8 cellular contexts compared by ENCODE assay signal in genomic region chr11:64304032-64304315, GRCh38. TPM values are rescaled to one million over a fixed set of nuclear protein-coding genes. Genes with fewer than 3 reads are reported as not detected.
A peak's percentile ranks its signal among the peaks of the same experiment; 100 is the strongest.
DNase-seq lines count a peak whose midpoint lies in the region; ATAC-seq, FAIRE-seq and TF ChIP-seq lines count a peak whose summit lies in the region.

No MANE protein-coding gene starts in this region.

- peak overlapping the region; percentile 20 to 77 for H3K9ac ChIP-seq in kidney (ENCODE audit: low read length in 2 of 2)

- H3K4me3 Mint-ChIP-seq in activated CD4-positive, alpha-beta T cell treated with anti-CD3 and anti-CD28 coated beads, Interleukin-2, amount 10 ng/mL, durations not matched to agents 24 days and 14 days = peak overlapping the region; percentile 89
- peak overlapping the region; percentile 86 for H3K4me3 Mint-ChIP-seq in activated naive CD8-positive, alpha-beta T cell treated with anti-CD3 and anti-CD28 coated beads, Interleukin-2, amount 50 U/mL, for 24 hours

- peaks cover 26% of the 10 kb centered on the region for H3K4me1 Mint-ChIP-seq in activated CD4-positive, alpha-beta T cell treated with anti-CD3 and anti-CD28 coated beads, Interleukin-2, amount 10 ng/mL, durations not matched to agents 24 days and 14 days
- peaks cover 41% of the 10 kb centered on the region for H3K4me1 Mint-ChIP-seq in activated naive CD8-positive, alpha-beta T cell treated with anti-CD3 and anti-CD28 coated beads, Interleukin-2, amount 50 U/mL, for 24 hours

- no peak for TF ChIP-seq POLR2A in suprapubic skin (IDR thresholded peaks at IDR 0.05)

- H3K9me3 Mint-ChIP-seq in activated CD4-positive, alpha-beta T cell treated with anti-CD3 and anti-CD28 coated beads, Interleukin-2, amount 10 ng/mL, durations not matched to agents 24 days and 14 days = no peaks in the 10 kb centered on the region
- H3K9me3 Mint-ChIP-seq in activated naive CD8-positive, alpha-beta T cell treated with anti-CD3 and anti-CD28 coated beads, Interleukin-2, amount 50 U/mL, for 24 hours = no peaks in the 10 kb centered on the region

- ATAC-seq in activated naive CD8-positive, alpha-beta T cell treated with anti-CD3 and anti-CD28 coated beads, Interleukin-2, amount 50 U/mL, for 24 hours = no peak
- ATAC-seq in HG03469 (IDR thresholded peaks at IDR 0.05; ENCODE audit: unreplicated experiment) (no peak), GM21381 (IDR thresholded peaks at IDR 0.05; ENCODE audit: unreplicated experiment) (no peak)

- peaks cover 19% of the 10 kb centered on the region for H3K27me3 Mint-ChIP-seq in activated CD4-positive, alpha-beta T cell treated with anti-CD3 and anti-CD28 coated beads, Interleukin-2, amount 10 ng/mL, durations not matched to agents 24 days and 14 days
- H3K27me3 Mint-ChIP-seq in activated naive CD8-positive, alpha-beta T cell treated with anti-CD3 and anti-CD28 coated beads, Interleukin-2, amount 50 U/mL, for 24 hours = peaks cover 29% of the 10 kb centered on the region

- H3K36me3 ChIP-seq in kidney (ENCODE audit: control insufficient read depth in 1 of 2, insufficient read depth in 2 of 2, low read length in 2 of 2) (peaks cover 0 to 3% of the 10 kb centered on the region in 2 donors), suprapubic skin (no peaks in the 10 kb centered on the region), WERI-Rb-1 (peaks cover 4% of the 10 kb centered on the region)

- peak overlapping the region; percentile 99 for H3K27ac Mint-ChIP-seq in activated CD4-positive, alpha-beta T cell treated with anti-CD3 and anti-CD28 coated beads, Interleukin-2, amount 10 ng/mL, durations not matched to agents 24 days and 14 days
- peak overlapping the region; percentile 97 for H3K27ac Mint-ChIP-seq in activated naive CD8-positive, alpha-beta T cell treated with anti-CD3 and anti-CD28 coated beads, Interleukin-2, amount 50 U/mL, for 24 hours

- intact Hi-C loops in activated CD4-positive, alpha-beta T cell treated with anti-CD3 and anti-CD28 coated beads, Interleukin-2, amount 10 ng/mL, durations not matched to agents 24 days and 14 days (cut with micrococcal nuclease) = loop anchor here (1.0 to 10.0 kb wide), 5 partner anchors 19 to 329 kb away; partner anchors contain the start of genes CCDC88B, COX8A, GPR137 and NUDT22
- intact Hi-C loops in kidney (cut with DNase I) = loop anchor here (5.0 kb wide), 1 partner anchor 112 kb away; no protein-coding TSS in a partner anchor

- H3K27me3 ChIP-seq in suprapubic skin (peaks cover 20% of the 10 kb centered on the region), WERI-Rb-1 (ENCODE audit: insufficient read depth, low read depth, severe bottlenecking) (no peaks in the 10 kb centered on the region)

- FAIRE-seq in kidney (lab: Jason Lieb, UNC) = no peak

- H3K27ac ChIP-seq in kidney (ENCODE audit: low read depth in 2 of 2, low read length in 2 of 2) (peak overlapping the region; percentile 98 to 99), suprapubic skin (peak overlapping the region; percentile 96), WERI-Rb-1 (no peak overlapping the region)

- H3K9me3 ChIP-seq in kidney (ENCODE audit: control insufficient read depth in 1 of 2, low read length in 2 of 2) = no peaks in the 10 kb centered on the region
- no peaks in the 10 kb centered on the region for H3K9me3 ChIP-seq in suprapubic skin
- no peaks in the 10 kb centered on the region for H3K9me3 ChIP-seq in WERI-Rb-1 (ENCODE audit: severe bottlenecking)

- no peak for DNase-seq in activated CD4-positive, alpha-beta T cell treated with anti-CD3 and anti-CD28 coated beads, Interleukin-2, amount 10 ng/mL, durations not matched to agents 24 days and 14 days
- no peak for DNase-seq in activated CD4-positive, alpha-beta T cell treated with anti-CD3 and anti-CD28 coated beads, Interleukin-2, amount 50 U/mL, for 4 hours
- no peak for DNase-seq in activated naive CD8-positive, alpha-beta T cell treated with anti-CD3 and anti-CD28 coated beads, Interleukin-2, amount 50 U/mL, for 24 hours
- no peak for DNase-seq in kidney
- DNase-seq in suprapubic skin (ENCODE audit: low spot score in 2 of 2) = no peak
- DNase-seq in WERI-Rb-1 = no peak

- no peak for TF ChIP-seq EP300 in suprapubic skin (IDR thresholded peaks at IDR 0.05)

- peaks cover 15% of the 10 kb centered on the region for H3K36me3 Mint-ChIP-seq in activated CD4-positive, alpha-beta T cell treated with anti-CD3 and anti-CD28 coated beads, Interleukin-2, amount 10 ng/mL, durations not matched to agents 24 days and 14 days (ENCODE audit: low read depth)
- peaks cover 10% of the 10 kb centered on the region for H3K36me3 Mint-ChIP-seq in activated naive CD8-positive, alpha-beta T cell treated with anti-CD3 and anti-CD28 coated beads, Interleukin-2, amount 50 U/mL, for 24 hours (ENCODE audit: low read depth)

- H3K4me3 ChIP-seq in kidney (ENCODE audit: low read length in 2 of 2) (peak overlapping the region; percentile 77 to 83), suprapubic skin (peak overlapping the region; percentile 84), WERI-Rb-1 (ENCODE audit: low read depth, low read length) (no peak overlapping the region)

- WGBS in suprapubic skin = no CpG with 5 or more reads among the region's 5 CpGs

- peaks cover 7 to 34% of the 10 kb centered on the region in 2 donors for H3K4me1 ChIP-seq in kidney (ENCODE audit: control insufficient read depth in 1 of 2, insufficient read depth in 1 of 2, low read depth in 1 of 2, low read length in 2 of 2)
- H3K4me1 ChIP-seq in suprapubic skin = peaks cover 53% of the 10 kb centered on the region

- TF ChIP-seq CTCF in kidney (IDR thresholded peaks at IDR 0.05; ENCODE audit: borderline replicate concordance, extremely low read depth, insufficient read depth) = no peak
- TF ChIP-seq CTCF in suprapubic skin (IDR thresholded peaks at IDR 0.05) = no peak
- TF ChIP-seq CTCF in WERI-Rb-1 (IDR thresholded peaks at IDR 0.05; ENCODE audit: low read depth, low read length) = no peak

RNA-seq across cellular contexts. Expression of gene ESRRA, which starts 1.4 kb away (rescaled TPM):
- total RNA-seq in activated CD4-positive, alpha-beta T cell treated with anti-CD3 and anti-CD28 coated beads, Interleukin-2, amount 10 ng/mL, durations not matched to agents 24 days and 14 days = 59.6 and 60.6 TPM in 2 replicates
- total RNA-seq in kidney = 59.7 TPM
- polyA plus RNA-seq in kidney (ENCODE audit: insufficient read depth, low read depth, low replicate concordance) = 117 TPM
- 10 to 100 TPM; 65.0 to 93.6 (median 74.3) TPM for total RNA-seq in suprapubic skin

RNA-seq across cellular contexts. Expression of gene CATSPERZ, which starts 3.8 kb away (rescaled TPM):
- total RNA-seq in activated CD4-positive, alpha-beta T cell treated with anti-CD3 and anti-CD28 coated beads, Interleukin-2, amount 10 ng/mL, durations not matched to agents 24 days and 14 days = not detected in 2 replicates
- not detected for total RNA-seq in kidney
- not detected for polyA plus RNA-seq in kidney (ENCODE audit: insufficient read depth, low read depth, low replicate concordance)
- total RNA-seq in suprapubic skin = not detected

RNA-seq across cellular contexts. Expression of gene KCNK4, which starts 12.9 kb away (rescaled TPM):
- total RNA-seq in activated CD4-positive, alpha-beta T cell treated with anti-CD3 and anti-CD28 coated beads, Interleukin-2, amount 10 ng/mL, durations not matched to agents 24 days and 14 days = 0.23 and 0.24 TPM in 2 replicates
- total RNA-seq in kidney = not detected
- polyA plus RNA-seq in kidney (ENCODE audit: insufficient read depth, low read depth, low replicate concordance) = not detected
- not detected for total RNA-seq in suprapubic skin

RNA-seq across cellular contexts. Expression of gene TRMT112, which starts 13.4 kb away (rescaled TPM):
- total RNA-seq in activated CD4-positive, alpha-beta T cell treated with anti-CD3 and anti-CD28 coated beads, Interleukin-2, amount 10 ng/mL, durations not matched to agents 24 days and 14 days = 319 and 320 TPM in 2 replicates
- total RNA-seq in kidney (172 TPM), suprapubic skin (100 to 1,000 TPM; 170 to 332 (median 255) TPM)
- 291 TPM for polyA plus RNA-seq in kidney (ENCODE audit: insufficient read depth, low read depth, low replicate concordance)

RNA-seq across cellular contexts. Expression of gene PRDX5, which starts 13.9 kb away (rescaled TPM):
- 98.0 and 104 TPM in 2 replicates for total RNA-seq in activated CD4-positive, alpha-beta T cell treated with anti-CD3 and anti-CD28 coated beads, Interleukin-2, amount 10 ng/mL, durations not matched to agents 24 days and 14 days
- total RNA-seq in kidney (192 TPM), suprapubic skin (100 to 1,000 TPM; 130 to 227 (median 187) TPM)
- 1,026 TPM for polyA plus RNA-seq in kidney (ENCODE audit: insufficient read depth, low read depth, low replicate concordance)
